8 cellular contexts compared by ENCODE assay signal in genomic region chr12:68040450-68041075, GRCh38. TPM values are rescaled to one million over a fixed set of nuclear protein-coding genes. Genes with fewer than 3 reads are reported as not detected.
DNase-seq lines count a peak whose midpoint lies in the region; ATAC-seq and TF ChIP-seq lines count a peak whose summit lies in the region.

No MANE protein-coding gene starts in this region.

- H3K27ac ChIP-seq in coronary artery (no peak overlapping the region), right lobe of liver (no peak overlapping the region)

- TF ChIP-seq POLR2A in right lobe of liver (IDR thresholded peaks at IDR 0.05), result no peak

- H3K4me1 ChIP-seq in right lobe of liver, result no peaks in the 10 kb centered on the region

- intact Hi-C loops in right lobe of liver (cut with DNase I), result no loop called here

- no peak overlapping the region for H3K4me3 ChIP-seq in coronary artery
- H3K4me3 ChIP-seq in right lobe of liver, result no peak overlapping the region

- WGBS in right lobe of liver (ENCODE audit: insufficient coverage, low coverage, low lambda C conversion rate, missing lambda C conversion rate), result 14% methylated on average over 6 of the region's 6 CpGs

- DNase-seq in SIG-M5 treated with dmso at 0.1 percent for 504 hours (lab: John Stamatoyannopoulos, UW; ENCODE audit: unreplicated experiment) (peak; percentile 76), SIG-M5 (lab: John Stamatoyannopoulos, UW) (no peak), NCI-H510A (lab: John Stamatoyannopoulos, UW) (peak; percentile 49), coronary artery (ENCODE audit: low spot score) (no peak), right lobe of liver (peak in 2 of 3 donors; percentile 21 to 63)
- DNase-seq in activated CD4-positive, alpha-beta T cell treated with anti-CD3 and anti-CD28 coated beads for 48 hours, result peak; percentile 75
- peak; percentile 37 to 59 (median 41) for DNase-seq in stimulated activated CD4-positive, alpha-beta T cell treated with anti-CD3 and anti-CD28 coated beads, TNF-alpha, amount 100 ng/mL, for 48 hours (ENCODE audit: low read depth in 3 of 3)

- peak; percentile 72 for TF ChIP-seq CTCF in coronary artery (IDR thresholded peaks at IDR 0.05)
- peak; percentile 61 to 89 (median 85) for TF ChIP-seq CTCF in right lobe of liver (IDR thresholded peaks at IDR 0.05)

- no peaks in the 10 kb centered on the region for H3K27me3 ChIP-seq in right lobe of liver

- H3K9me3 ChIP-seq in right lobe of liver, result no peaks in the 10 kb centered on the region

- ATAC-seq in HG03342 (IDR thresholded peaks at IDR 0.05; ENCODE audit: unreplicated experiment) (peak; percentile 67), right lobe of liver (peak; percentile 83 to 92 (median 90))

- no peaks in the 10 kb centered on the region for H3K36me3 ChIP-seq in right lobe of liver

RNA-seq across cellular contexts. Expression of gene IFNG-AS1, which starts 51.3 kb away (rescaled TPM):
- total RNA-seq in right lobe of liver, result under 1 TPM in 1 of 6 experiments, not detected in 5; 0.24 TPM

Comparison
In these comparisons a context has a peak if more than half of its experiments do, and no peak if none do; other contexts are left out.
1. DNase-seq: peak in SIG-M5 treated with dmso at 0.1 percent for 504 hours (single experiment), NCI-H510A (single experiment), activated CD4-positive, alpha-beta T cell treated with anti-CD3 and anti-CD28 coated beads for 48 hours (single experiment), right lobe of liver (2 of 3) and stimulated activated CD4-positive, alpha-beta T cell treated with anti-CD3 and anti-CD28 coated beads, TNF-alpha, amount 100 ng/mL, for 48 hours (3 of 3); none in SIG-M5 (single experiment) and coronary artery (single experiment).